Comparison of ENCODE assay signal across 16 cellular contexts in genomic region chr6:30887901-30888300, GRCh38. TPM values are rescaled to one million over a fixed set of nuclear protein-coding genes. Genes with fewer than 3 reads are reported as not detected.
DNase-seq lines count a peak whose midpoint lies in the region; TF ChIP-seq lines count a peak whose summit lies in the region.
"Had no signal": no experiment of that assay in that cellular context is flagged by ENCODE, and none has a peak within 500 bp of the region (broad histone marks: within the 10 kb centered on the region; RNA-seq: fewer than 3 reads in every experiment).

No MANE protein-coding gene starts in this region.

- H3K27ac ChIP-seq in SJSA1 (peak overlapping the region; percentile 42), transverse colon (no peak overlapping the region)
- H3K27ac ChIP-seq: lower lobe of right lung had no signal

- H3K36me3 Mint-ChIP-seq in glutamatergic neuron (ENCODE audit: unreplicated experiment): peaks cover 5% of the 10 kb centered on the region

- H3K27me3 ChIP-seq in SJSA1 (replicated peaks) (no peaks in the 10 kb centered on the region), transverse colon (no peaks in the 10 kb centered on the region)

- DNase-seq in EL (peak; percentile 74), SJSA1 (ENCODE audit: low read depth in 1 of 2, low spot score in 2 of 2) (peak in 1 of 2 experiments; percentile 30), glutamatergic neuron (no peak), superior temporal gyrus (ENCODE audit: extremely low spot score) (peak; percentile 60), GM19240 (ENCODE audit: insufficient read length, low spot score) (no peak), transverse colon (no peak), iPS-NIHi7 (ENCODE audit: extremely low spot score) (no peak)
- no peak for DNase-seq in effector CD8-positive, alpha-beta T cell (lab: John Stamatoyannopoulos, UW)
- DNase-seq: activated T-cell treated with anti-CD3 and anti-CD28 coated beads, Interleukin-2, amount 50 U/mL, for 72 hours; CD8-positive, alpha-beta memory T cell; lower lobe of right lung; NCI-H1694; NCI-H526 treated with DMSO at 0.1 percent for 48 hours; SHP77 treated with DMSO at 0.1 percent for 48 hours; T-helper 9 cell had no signal

- peaks cover 21% of the 10 kb centered on the region for H3K27me3 Mint-ChIP-seq in glutamatergic neuron (ENCODE audit: unreplicated experiment)

- no peak for TF ChIP-seq EP300 in transverse colon (IDR thresholded peaks at IDR 0.05; ENCODE audit: low read depth)

- intact Hi-C loops in transverse colon (cut with DNase I; ENCODE audit: low total_unique reads): loop anchor here (10.0 kb wide), 1 partner anchor 213 kb away; the partner anchor contains the start of gene DHX16

- TF ChIP-seq POLR2A in transverse colon (IDR thresholded peaks at IDR 0.05): no peak

- H3K4me3 Mint-ChIP-seq in glutamatergic neuron (ENCODE audit: unreplicated experiment): peak overlapping the region; percentile 2
- H3K4me3 Mint-ChIP-seq: activated T-cell treated with anti-CD3 and anti-CD28 coated beads, Interleukin-2, amount 50 U/mL, for 72 hours had no signal

- WGBS in transverse colon (ENCODE audit: low coverage in 1 of 2), 2 donors: 17 to 36% methylated on average over 2 of the region's 2 CpGs

- H3K36me3 ChIP-seq in SJSA1: peaks cover 24% of the 10 kb centered on the region
- H3K36me3 ChIP-seq in transverse colon: peaks cover 0 to 10% (median 0%) of the 10 kb centered on the region in 4 donors

- TF ChIP-seq CTCF in glutamatergic neuron (IDR thresholded peaks at IDR 0.05; ENCODE audit: partially characterized antibody, unreplicated experiment) (no peak), transverse colon (IDR thresholded peaks at IDR 0.05) (no peak)

- peaks cover 12% of the 10 kb centered on the region for H3K9me3 Mint-ChIP-seq in glutamatergic neuron (ENCODE audit: unreplicated experiment)
- H3K9me3 Mint-ChIP-seq: activated T-cell treated with anti-CD3 and anti-CD28 coated beads, Interleukin-2, amount 50 U/mL, for 72 hours; CD8-positive, alpha-beta memory T cell had no signal

- H3K9me3 ChIP-seq in SJSA1 (replicated peaks) (no peaks in the 10 kb centered on the region), transverse colon (no peaks in the 10 kb centered on the region)
- H3K9me3 ChIP-seq: lower lobe of right lung had no signal

- H3K4me3 ChIP-seq in SJSA1 (no peak overlapping the region), transverse colon (no peak overlapping the region)
- H3K4me3 ChIP-seq: lower lobe of right lung had no signal

- H3K27ac Mint-ChIP-seq in glutamatergic neuron (ENCODE audit: unreplicated experiment): no peak overlapping the region
- H3K27ac Mint-ChIP-seq: activated T-cell treated with anti-CD3 and anti-CD28 coated beads, Interleukin-2, amount 50 U/mL, for 72 hours had no signal

- H3K4me1 Mint-ChIP-seq in glutamatergic neuron (ENCODE audit: low read depth, unreplicated experiment): peaks cover 33% of the 10 kb centered on the region

- in situ Hi-C loops in transverse colon (cut with MboI; ENCODE audit: low pct_ligation_motif_present in 1 of 4, low pct_unique_long_range_greater_than_20kb in 1 of 4, low sequenced_read_pairs in 3 of 4): loop anchor here in 2 of 4 donors (25.0 kb wide), 1 partner anchor 151 kb away; the partner anchor contains the start of genes FLOT1 (in 2 of the 2) and IER3 (in 2 of the 2)

- H3K4me1 ChIP-seq in SJSA1 (replicated peaks) (peaks cover 51% of the 10 kb centered on the region), transverse colon (peaks cover 22 to 37% (median 26%) of the 10 kb centered on the region in 4 donors)

RNA-seq across cellular contexts. Expression of gene DDR1, which starts 3.6 kb away (rescaled TPM):
- total RNA-seq in SJSA1 (2014; rRNA removed; shearing (Covaris generic)): 17.0 and 18.2 TPM in 2 replicates
- 120 TPM for total RNA-seq in glutamatergic neuron (ENCODE audit: unreplicated experiment)
- total RNA-seq in transverse colon: 100 to 1,000 TPM; 149 to 322 (median 230) TPM

RNA-seq across cellular contexts. Expression of gene GTF2H4, which starts 20.1 kb away (rescaled TPM):
- 13.4 and 17.7 TPM in 2 replicates for total RNA-seq in SJSA1 (2014; rRNA removed; shearing (Covaris generic))
- 67.2 TPM for total RNA-seq in glutamatergic neuron (ENCODE audit: unreplicated experiment)
- total RNA-seq in transverse colon: 10 to 100 TPM in 1 of 4 donors, 1 to 10 TPM in 3; 2.0 to 44.5 (median 6.8) TPM

RNA-seq across cellular contexts. Expression of gene VARS2, which starts 26.1 kb away (rescaled TPM):
- 21.2 and 28.9 TPM in 2 replicates for total RNA-seq in SJSA1 (2014; rRNA removed; shearing (Covaris generic))
- total RNA-seq in glutamatergic neuron (ENCODE audit: unreplicated experiment): 47.0 TPM
- 10 to 100 TPM; 13.1 to 64.7 (median 25.8) TPM for total RNA-seq in transverse colon

RNA-seq across cellular contexts. Expression of gene SFTA2, which starts 44.1 kb away (rescaled TPM):
- total RNA-seq in SJSA1 (2014; rRNA removed; shearing (Covaris generic)): not detected in 2 replicates
- total RNA-seq in glutamatergic neuron (ENCODE audit: unreplicated experiment): not detected
- not detected for total RNA-seq in transverse colon
- total RNA-seq: CD8-positive, alpha-beta memory T cell; dermis blood vessel endothelial cell had no signal

RNA-seq across cellular contexts. Expression of gene MUCL3, which starts 52.9 kb away (rescaled TPM):
- total RNA-seq in SJSA1 (2014; rRNA removed; shearing (Covaris generic)): not detected in 2 replicates
- total RNA-seq in glutamatergic neuron (ENCODE audit: unreplicated experiment): not detected
- total RNA-seq in transverse colon: under 1 TPM in 2 of 4 donors, not detected in 2; 0.16 to 0.41 TPM
- total RNA-seq: CD8-positive, alpha-beta memory T cell; dermis blood vessel endothelial cell had no signal

Comparison
In these comparisons a context has a peak if more than half of its experiments do, and no peak if none do; other contexts are left out.
1. DNase-seq: peak in EL (single experiment) and superior temporal gyrus (single experiment); none in glutamatergic neuron (single experiment), effector CD8-positive, alpha-beta T cell (single experiment), GM19240 (single experiment), transverse colon (single experiment) and iPS-NIHi7 (single experiment).